In the genomic region with DNA sequence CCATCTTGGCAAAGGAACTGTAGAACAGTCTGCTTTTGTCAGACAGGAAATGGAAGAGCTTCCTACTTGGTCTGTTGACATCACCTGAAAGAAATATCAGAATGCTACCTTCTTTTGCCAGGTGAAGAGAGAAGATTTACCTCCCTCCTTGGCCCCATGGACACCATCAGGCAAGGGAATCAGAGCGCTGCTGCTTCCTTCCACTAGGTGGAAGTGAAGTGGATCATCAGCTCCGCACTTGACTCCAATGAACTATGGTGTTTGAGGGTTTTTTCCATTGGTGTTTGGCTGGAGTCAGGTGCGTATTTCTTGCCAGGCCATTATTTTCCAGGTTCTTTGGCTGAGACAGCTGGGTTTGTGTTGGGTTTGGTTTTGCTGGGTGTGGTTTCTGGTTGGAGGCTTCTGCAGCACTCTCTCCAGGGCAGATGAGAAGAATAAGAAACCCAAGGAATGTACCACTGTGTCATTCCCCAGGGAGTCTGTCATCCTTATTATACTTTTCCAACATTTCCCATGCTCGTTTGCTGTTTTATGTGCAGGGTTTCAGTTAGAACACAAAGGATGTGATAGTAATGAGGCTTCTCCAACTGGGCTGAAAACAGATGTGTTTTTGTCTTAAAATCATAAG, we compare ENCODE assay signal across 1 cellular context.
TF ChIP-seq lines count a peak whose summit lies in the region.

No MANE protein-coding gene starts in this region.

TF ChIP-seq in H1, 55 proteins besides CTCF, POLR2A, EP300 and RAD21:
- TF ChIP-seq HDAC6 (IDR thresholded peaks at IDR 0.05; ENCODE audit: low read depth, low read length) = no peak
- 0 out of 2 replicates have a peak, but pooled peaks have one; percentile 22 for TF ChIP-seq YY1 (IDR thresholded peaks at IDR 0.05; ENCODE audit: low read depth, low read length)
